Comparison of ENCODE assay signal across 14 cellular contexts in the genomic region with DNA sequence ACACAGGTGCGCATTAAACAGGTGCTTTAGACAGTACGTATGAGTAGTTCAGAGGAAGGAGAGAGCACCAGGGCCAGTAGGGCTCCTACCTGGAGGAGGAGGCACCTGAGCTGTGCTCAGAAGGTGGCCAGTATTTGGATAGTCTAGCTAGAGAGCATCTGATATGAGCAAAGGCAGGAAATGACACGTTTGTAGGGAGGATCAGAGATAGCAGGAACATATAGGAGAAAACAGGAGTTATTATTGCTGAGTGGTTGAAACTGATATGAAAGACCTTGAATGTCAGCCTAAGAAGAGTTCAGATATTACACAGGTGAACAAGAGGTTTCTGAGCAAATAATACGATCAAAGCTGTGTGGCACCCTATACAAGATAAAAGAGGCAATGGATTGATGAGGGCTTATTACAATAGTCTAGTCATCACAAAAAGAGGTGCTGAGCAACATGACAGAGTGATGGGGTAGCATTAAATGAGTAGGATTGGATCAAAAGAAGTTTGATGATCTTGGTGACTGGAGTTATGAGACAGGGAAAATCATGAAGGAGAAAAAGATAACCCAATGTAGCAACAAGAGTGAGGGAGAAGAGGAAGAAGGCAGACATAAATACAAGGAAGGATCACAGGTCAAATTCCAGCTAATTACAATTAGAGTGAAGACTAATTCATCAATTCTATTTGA.
A peak's percentile ranks its signal among the peaks of the same experiment; 100 is the strongest.
DNase-seq lines count a peak whose midpoint lies in the region; ATAC-seq and TF ChIP-seq lines count a peak whose summit lies in the region.
"Had no signal": no experiment of that assay in that cellular context is flagged by ENCODE, and none has a peak within 500 bp of the region (broad histone marks: within the 10 kb centered on the region; RNA-seq: fewer than 3 reads in every experiment).

No MANE protein-coding gene starts in this region.

- H3K27ac ChIP-seq in CD4-positive, alpha-beta T cell (ENCODE audit: low read depth, low read length) = no peak overlapping the region
- no peak overlapping the region for H3K27ac ChIP-seq in mesenchymal stem cell (ENCODE audit: low read length, poor library complexity, severe bottlenecking)
- H3K27ac ChIP-seq: BLaER1 had no signal

- no peak overlapping the region for H3K4me2 ChIP-seq in mesenchymal stem cell (ENCODE audit: low read length, poor library complexity, severe bottlenecking)
- H3K4me2 ChIP-seq: BLaER1 had no signal

- H3K27me3 ChIP-seq in CD4-positive, alpha-beta T cell (ENCODE audit: control insufficient read depth, insufficient read depth, low read length) = no peaks in the 10 kb centered on the region
- H3K27me3 ChIP-seq in mesenchymal stem cell (ENCODE audit: control insufficient read depth in 1 of 2, insufficient read depth in 1 of 2, low read length in 2 of 2) = no peaks in the 10 kb centered on the region
- H3K27me3 ChIP-seq: BLaER1 had no signal

- POLR2A ChIA-PET in activated CD4-positive, alpha-beta T cell treated with anti-CD3 and anti-CD28 coated beads for 36 hours (lab: Charles Lee) = interaction anchor here (1.2 kb wide), 1 partner anchor 231 kb away, joined by 3 read pairs; no protein-coding TSS in a partner anchor
- POLR2A ChIA-PET in CD4-positive, alpha-beta T cell (lab: Charles Lee) = interaction anchor here (0.8 kb wide), 1 partner anchor 66 kb away, joined by 3 read pairs; no protein-coding TSS in a partner anchor

- CTCF ChIA-PET in activated CD4-positive, alpha-beta T cell treated with anti-CD3 and anti-CD28 coated beads for 36 hours (lab: Charles Lee) = interaction anchor here (0.6 to 1.2 kb wide), 4 partner anchors 12 to 284 kb away, joined by 3 to 6 read pairs (median 4); no protein-coding TSS in a partner anchor
- CTCF ChIA-PET in CD4-positive, alpha-beta T cell (lab: Charles Lee) = no interaction called here

- no peak overlapping the region for H2BK12ac ChIP-seq in mesenchymal stem cell (ENCODE audit: low read length in 2 of 2)

- H2BK5ac ChIP-seq in mesenchymal stem cell (ENCODE audit: low read depth, low read length, poor library complexity, severe bottlenecking) = no peak overlapping the region

- WGBS in mesenchymal stem cell = 93% methylated on average over 4 of the region's 4 CpGs

- H3K27ac Mint-ChIP-seq in activated CD4-positive, alpha-beta T cell treated with anti-CD3 and anti-CD28 coated beads for 36 hours = peak overlapping the region; percentile 4
- H3K27ac Mint-ChIP-seq in CD4-positive, alpha-beta T cell = no peak overlapping the region
- peak overlapping the region; percentile 3 for H3K27ac Mint-ChIP-seq in activated T-helper 1 cell treated with anti-CD3 and anti-CD28 coated beads, Interleukin-12 subunit alpha, Interleukin-12 subunit beta, Interleukin-2, Interleukin-4 antibody, amounts not matched to agents 30 ng/mL and 10 ng/mL and 1 ng/mL, durations not matched to agents 14 hours and 24 hours and 36 hours

- no peak overlapping the region for H2BK120ac ChIP-seq in mesenchymal stem cell (ENCODE audit: low read depth, low read length)

- H3K18ac ChIP-seq in mesenchymal stem cell (ENCODE audit: low read depth in 1 of 2, low read length in 2 of 2) = no peak overlapping the region

- no peak overlapping the region for H3K9ac ChIP-seq in mesenchymal stem cell (ENCODE audit: low read length)
- H3K9ac ChIP-seq: BLaER1 had no signal

- H2AFZ ChIP-seq in mesenchymal stem cell (ENCODE audit: low read depth, low read length) = no peak overlapping the region

- no peaks in the 10 kb centered on the region for H3K27me3 Mint-ChIP-seq in activated CD4-positive, alpha-beta T cell treated with anti-CD3 and anti-CD28 coated beads for 36 hours
- H3K27me3 Mint-ChIP-seq in CD4-positive, alpha-beta T cell = no peaks in the 10 kb centered on the region
- peaks cover 2% of the 10 kb centered on the region for H3K27me3 Mint-ChIP-seq in activated T-helper 1 cell treated with anti-CD3 and anti-CD28 coated beads, Interleukin-12 subunit alpha, Interleukin-12 subunit beta, Interleukin-2, Interleukin-4 antibody, amounts not matched to agents 30 ng/mL and 10 ng/mL and 1 ng/mL, durations not matched to agents 14 hours and 24 hours and 36 hours (ENCODE audit: insufficient read depth)

- H4K8ac ChIP-seq in mesenchymal stem cell (ENCODE audit: low read length) = peak overlapping the region; percentile 23

- no peak overlapping the region for H3K4me3 ChIP-seq in mesenchymal stem cell (ENCODE audit: insufficient read depth in 1 of 2, low read depth in 1 of 2, low read length in 2 of 2)
- H3K4me3 ChIP-seq: BLaER1, GM12878, HAP-1 had no signal

- H3K23ac ChIP-seq in mesenchymal stem cell (ENCODE audit: low read length in 2 of 2) = no peak overlapping the region

- no peaks in the 10 kb centered on the region for H3K9me3 Mint-ChIP-seq in activated CD4-positive, alpha-beta T cell treated with anti-CD3 and anti-CD28 coated beads for 36 hours (ENCODE audit: low read depth)
- no peaks in the 10 kb centered on the region for H3K9me3 Mint-ChIP-seq in CD4-positive, alpha-beta T cell
- no peaks in the 10 kb centered on the region for H3K9me3 Mint-ChIP-seq in activated T-helper 1 cell treated with anti-CD3 and anti-CD28 coated beads, Interleukin-12 subunit alpha, Interleukin-12 subunit beta, Interleukin-2, Interleukin-4 antibody, amounts not matched to agents 30 ng/mL and 10 ng/mL and 1 ng/mL, durations not matched to agents 14 hours and 24 hours and 36 hours

- H4K91ac ChIP-seq in mesenchymal stem cell (ENCODE audit: low read length) = no peak overlapping the region

- H3K4me1 Mint-ChIP-seq in activated CD4-positive, alpha-beta T cell treated with anti-CD3 and anti-CD28 coated beads for 36 hours = peaks cover 10% of the 10 kb centered on the region
- H3K4me1 Mint-ChIP-seq in CD4-positive, alpha-beta T cell (ENCODE audit: low read depth) = no peaks in the 10 kb centered on the region
- peaks cover 8% of the 10 kb centered on the region for H3K4me1 Mint-ChIP-seq in activated T-helper 1 cell treated with anti-CD3 and anti-CD28 coated beads, Interleukin-12 subunit alpha, Interleukin-12 subunit beta, Interleukin-2, Interleukin-4 antibody, amounts not matched to agents 30 ng/mL and 10 ng/mL and 1 ng/mL, durations not matched to agents 14 hours and 24 hours and 36 hours (ENCODE audit: low read depth)

- no peak overlapping the region for H2BK15ac ChIP-seq in mesenchymal stem cell (ENCODE audit: low read depth, poor library complexity, severe bottlenecking)

- H3K36me3 ChIP-seq in mesenchymal stem cell (ENCODE audit: control insufficient read depth in 1 of 2, insufficient read depth in 2 of 2, low read depth in 1 of 2, low read length in 2 of 2) = no peaks in the 10 kb centered on the region
- H3K36me3 ChIP-seq: BLaER1, HAP-1 had no signal

- no peak overlapping the region for H3K4ac ChIP-seq in mesenchymal stem cell (ENCODE audit: low read depth in 1 of 2, low read length in 2 of 2)

- no peak overlapping the region for H3K14ac ChIP-seq in mesenchymal stem cell (ENCODE audit: low read length in 2 of 2)

- intact Hi-C loops in activated CD4-positive, alpha-beta T cell treated with anti-CD3 and anti-CD28 coated beads for 36 hours (cut with DNase I, micrococcal nuclease) = no loop called here
- intact Hi-C loops in CD4-positive, alpha-beta T cell (cut with DNase I, micrococcal nuclease) = no loop called here
- intact Hi-C loops in activated T-helper 1 cell treated with anti-CD3 and anti-CD28 coated beads, Interleukin-12 subunit alpha, Interleukin-12 subunit beta, Interleukin-2, Interleukin-4 antibody, amounts not matched to agents 30 ng/mL and 10 ng/mL and 1 ng/mL, durations not matched to agents 14 hours and 24 hours and 36 hours (cut with micrococcal nuclease) = no loop called here

- H3K79me1 ChIP-seq in mesenchymal stem cell (replicated peaks; ENCODE audit: low read length, poor library complexity, severe bottlenecking) = no peaks in the 10 kb centered on the region

- no peak for DNase-seq in activated CD4-positive, alpha-beta T cell treated with anti-CD3 and anti-CD28 coated beads for 36 hours
- no peak for DNase-seq in activated CD4-positive, alpha-beta T cell treated with anti-CD3 and anti-CD28 coated beads for 48 hours
- no peak for DNase-seq in CD4-positive, alpha-beta T cell
- DNase-seq in activated T-helper 1 cell treated with anti-CD3 and anti-CD28 coated beads, Interleukin-12 subunit alpha, Interleukin-12 subunit beta, Interleukin-2, Interleukin-4 antibody, amounts not matched to agents 30 ng/mL and 10 ng/mL and 1 ng/mL, durations not matched to agents 14 hours and 24 hours and 36 hours (ENCODE audit: low spot score) = no peak
- DNase-seq in mesenchymal stem cell = no peak
- DNase-seq in OCI-M1 (lab: John Stamatoyannopoulos, UW) = no peak
- DNase-seq in GM19240 (ENCODE audit: insufficient read length, low spot score) = no peak
- DNase-seq: 8988T, AML-193, DMS79, GOT3 had no signal

- peak; percentile 90 for ATAC-seq in activated CD4-positive, alpha-beta T cell treated with anti-CD3 and anti-CD28 coated beads for 36 hours
- ATAC-seq in CD4-positive, alpha-beta T cell (ENCODE audit: poor library complexity) = peak; percentile 17
- ATAC-seq: GM12878 had no signal

- H3K36me3 Mint-ChIP-seq in activated CD4-positive, alpha-beta T cell treated with anti-CD3 and anti-CD28 coated beads for 36 hours (ENCODE audit: low read depth) = no peaks in the 10 kb centered on the region
- H3K36me3 Mint-ChIP-seq in CD4-positive, alpha-beta T cell (ENCODE audit: low read depth) = no peaks in the 10 kb centered on the region
- H3K36me3 Mint-ChIP-seq in activated T-helper 1 cell treated with anti-CD3 and anti-CD28 coated beads, Interleukin-12 subunit alpha, Interleukin-12 subunit beta, Interleukin-2, Interleukin-4 antibody, amounts not matched to agents 30 ng/mL and 10 ng/mL and 1 ng/mL, durations not matched to agents 14 hours and 24 hours and 36 hours (ENCODE audit: low read depth) = no peaks in the 10 kb centered on the region

- H3K9me3 ChIP-seq in CD4-positive, alpha-beta T cell (ENCODE audit: control insufficient read depth, low read length) = no peaks in the 10 kb centered on the region
- H3K9me3 ChIP-seq in mesenchymal stem cell (ENCODE audit: control insufficient read depth, low read length) = no peaks in the 10 kb centered on the region
- H3K9me3 ChIP-seq: BLaER1 had no signal

- TF ChIP-seq CTCF in CD4-positive, alpha-beta T cell (IDR thresholded peaks at IDR 0.05) = no peak

- H2AK5ac ChIP-seq in mesenchymal stem cell (ENCODE audit: low read length, severe bottlenecking) = no peak overlapping the region

- peaks cover 4% of the 10 kb centered on the region for H3K4me1 ChIP-seq in mesenchymal stem cell (ENCODE audit: control insufficient read depth, insufficient read depth, low read depth, low read length)
- H3K4me1 ChIP-seq: HAP-1 had no signal

- no peak overlapping the region for H3K4me3 Mint-ChIP-seq in activated CD4-positive, alpha-beta T cell treated with anti-CD3 and anti-CD28 coated beads for 36 hours
- no peak overlapping the region for H3K4me3 Mint-ChIP-seq in CD4-positive, alpha-beta T cell
- H3K4me3 Mint-ChIP-seq in activated T-helper 1 cell treated with anti-CD3 and anti-CD28 coated beads, Interleukin-12 subunit alpha, Interleukin-12 subunit beta, Interleukin-2, Interleukin-4 antibody, amounts not matched to agents 30 ng/mL and 10 ng/mL and 1 ng/mL, durations not matched to agents 14 hours and 24 hours and 36 hours = no peak overlapping the region
